20 cellular contexts compared by ENCODE assay signal in genomic region chr4:25821899-25822298, GRCh38. TPM values are rescaled to one million over a fixed set of nuclear protein-coding genes. Genes with fewer than 3 reads are reported as not detected.
DNase-seq lines count a peak whose midpoint lies in the region; ATAC-seq, FAIRE-seq and TF ChIP-seq lines count a peak whose summit lies in the region.
"Had no signal": no experiment of that assay in that cellular context is flagged by ENCODE, and none has a peak within 500 bp of the region (broad histone marks: within the 10 kb centered on the region; RNA-seq: fewer than 3 reads in every experiment).

No MANE protein-coding gene starts in this region.

- peak; percentile 83 for FAIRE-seq in bronchial epithelial cell (lab: Jason Lieb, UNC)
- FAIRE-seq: G401.6 had no signal

- TF ChIP-seq CTCF in bronchial epithelial cell (IDR thresholded peaks at IDR 0.05; ENCODE audit: insufficient read depth, low read length, severe bottlenecking) (no peak), right lobe of liver (IDR thresholded peaks at IDR 0.05) (no peak)

- intact Hi-C loops in right lobe of liver (cut with DNase I) = no loop called here

- WGBS in right lobe of liver (ENCODE audit: insufficient coverage, low coverage, low lambda C conversion rate, missing lambda C conversion rate) = 92% methylated on average over 2 of the region's 8 CpGs

- H3K4me1 ChIP-seq in HUES48 (ENCODE audit: control insufficient read depth, insufficient read depth, low read length) (peaks cover 22% of the 10 kb centered on the region), iPS-20b (ENCODE audit: insufficient read depth, low read length) (peaks cover 7% of the 10 kb centered on the region), right lobe of liver (no peaks in the 10 kb centered on the region)
- H3K4me1 ChIP-seq: Caco-2 had no signal

- no peak overlapping the region for H3K9ac ChIP-seq in HUES48 (ENCODE audit: low read depth, low read length)
- H3K9ac ChIP-seq in iPS-20b (ENCODE audit: low read depth, low read length) = no peak overlapping the region
- H3K9ac ChIP-seq: KMS-11 had no signal

- TF ChIP-seq POLR2A in right lobe of liver (IDR thresholded peaks at IDR 0.05) = no peak

- H3K27ac ChIP-seq in HUES48 (ENCODE audit: low read depth, low read length) (peak overlapping the region; percentile 65), iPS-20b (ENCODE audit: low read length) (peak overlapping the region; percentile 10), right lobe of liver (no peak overlapping the region)
- H3K27ac ChIP-seq: KMS-11, PC-9, SJCRH30 had no signal

- H3K4me3 ChIP-seq in HUES48 (ENCODE audit: low read depth, low read length) (peak overlapping the region; percentile 7; the same call in 1 of the 2 replicates), bronchial epithelial cell (ENCODE audit: low read depth, low read length) (no peak overlapping the region), iPS-20b (ENCODE audit: low read length) (peak overlapping the region; percentile 29), right lobe of liver (no peak overlapping the region)
- H3K4me3 ChIP-seq: PC-9, SJCRH30 had no signal

- ATAC-seq in HG02588 (IDR thresholded peaks at IDR 0.05; ENCODE audit: unreplicated experiment) (no peak), right lobe of liver (no peak)
- ATAC-seq: Right ventricle myocardium inferior, SK-N-SH treated with all-trans-retinoic acid at 6 μM for 48 hours had no signal

- no peaks in the 10 kb centered on the region for H3K27me3 ChIP-seq in HUES48 (ENCODE audit: control insufficient read depth, insufficient read depth, low read length)
- no peaks in the 10 kb centered on the region for H3K27me3 ChIP-seq in bronchial epithelial cell (ENCODE audit: control insufficient read depth, insufficient read depth, low read length)
- no peaks in the 10 kb centered on the region for H3K27me3 ChIP-seq in iPS-20b (ENCODE audit: insufficient read depth, low read length)
- H3K27me3 ChIP-seq in right lobe of liver = no peaks in the 10 kb centered on the region
- H3K27me3 ChIP-seq: SJCRH30 had no signal

- H3K36me3 ChIP-seq in HUES48 (ENCODE audit: control insufficient read depth, insufficient read depth, low read length) (peaks cover 38% of the 10 kb centered on the region), bronchial epithelial cell (ENCODE audit: control insufficient read depth, insufficient read depth, low read length) (peaks cover 10% of the 10 kb centered on the region), iPS-20b (ENCODE audit: insufficient read depth, low read depth, low read length) (peaks cover 34% of the 10 kb centered on the region), right lobe of liver (no peaks in the 10 kb centered on the region)

- DNase-seq in bronchial epithelial cell (ENCODE audit: low read depth) = no peak
- DNase-seq in right lobe of liver = no peak
- no peak for DNase-seq in NCI-H774 (lab: John Stamatoyannopoulos, UW)
- no peak for DNase-seq in SKM-1 treated with dmso at 0.1 percent for 144 hours (lab: John Stamatoyannopoulos, UW; ENCODE audit: unreplicated experiment)
- DNase-seq: Caco-2; CD4-positive, alpha-beta memory T cell; MM.1S; NCI-H1694 treated with DMSO at 0.1 percent for 48 hours; NCI-H2081; NCI-H226; NCI-H510A; PC-9; SJCRH30 had no signal

- no peaks in the 10 kb centered on the region for H3K9me3 ChIP-seq in HUES48 (ENCODE audit: control insufficient read depth, insufficient read depth, low read length)
- H3K9me3 ChIP-seq in iPS-20b (ENCODE audit: insufficient read depth, low read depth, low read length) = no peaks in the 10 kb centered on the region
- H3K9me3 ChIP-seq in right lobe of liver = no peaks in the 10 kb centered on the region
- H3K9me3 ChIP-seq: Caco-2, SJCRH30 had no signal

RNA-seq across cellular contexts. Expression of gene SEL1L3, which starts 40.9 kb away (rescaled TPM):
- total RNA-seq in bronchial epithelial cell = 92.8 and 117 TPM in 2 replicates
- total RNA-seq in right lobe of liver = 10 to 100 TPM in 3 of 6 experiments, 1 to 10 TPM in 3; 5.0 to 33.6 (median 13.3) TPM

Comparison
In these comparisons a context has a peak if more than half of its experiments do, and no peak if none do; other contexts are left out.
1. H3K27ac ChIP-seq: peak in HUES48 (single experiment) and iPS-20b (single experiment); none in right lobe of liver (0 of 3).
2. H3K4me3 ChIP-seq: peak in HUES48 (single experiment) and iPS-20b (single experiment); none in bronchial epithelial cell (single experiment) and right lobe of liver (0 of 3).